In genomic region chr11:64805481-64805880, GRCh38 we compare ENCODE assay signal across 20 cellular contexts. TPM values are rescaled to one million over a fixed set of nuclear protein-coding genes. Genes with fewer than 3 reads are reported as not detected.
A peak's percentile ranks its signal among the peaks of the same experiment; 100 is the strongest.
DNase-seq lines count a peak whose midpoint lies in the region; ATAC-seq and TF ChIP-seq lines count a peak whose summit lies in the region.
"Had no signal": no experiment of that assay in that cellular context is flagged by ENCODE, and none has a peak within 500 bp of the region (broad histone marks: within the 10 kb centered on the region; RNA-seq: fewer than 3 reads in every experiment).

No MANE protein-coding gene starts in this region.

- peaks cover 0 to 58% (median 14%) of the 10 kb centered on the region in 4 donors for H3K4me1 Mint-ChIP-seq in CD4-positive, CD25-positive, alpha-beta regulatory T cell
- H3K4me1 Mint-ChIP-seq in nephron: peaks cover 22% of the 10 kb centered on the region

- no peaks in the 10 kb centered on the region for H3K27me3 ChIP-seq in CD4-positive, CD25-positive, alpha-beta regulatory T cell (ENCODE audit: control insufficient read depth, insufficient read depth, low read length)
- H3K27me3 ChIP-seq: BLaER1, MG63, SJCRH30 had no signal

- no peaks in the 10 kb centered on the region for H3K27me3 Mint-ChIP-seq in CD4-positive, CD25-positive, alpha-beta regulatory T cell
- H3K27me3 Mint-ChIP-seq in nephron (ENCODE audit: low read depth): no peaks in the 10 kb centered on the region
- H3K27me3 Mint-ChIP-seq: T-cell had no signal

- peak overlapping the region in 1 of 3 donors; percentile 73 for H3K27ac Mint-ChIP-seq in CD4-positive, CD25-positive, alpha-beta regulatory T cell
- no peak overlapping the region for H3K27ac Mint-ChIP-seq in nephron
- H3K27ac Mint-ChIP-seq: T-cell had no signal

- peak overlapping the region; percentile 19 to 87 (median 40) for H3K4me3 Mint-ChIP-seq in CD4-positive, CD25-positive, alpha-beta regulatory T cell
- H3K4me3 Mint-ChIP-seq in nephron: peak overlapping the region; percentile 28 to 51 (median 49)
- H3K4me3 Mint-ChIP-seq: T-cell had no signal

- ATAC-seq in CD4-positive, CD25-positive, alpha-beta regulatory T cell (ENCODE audit: low read depth in 2 of 2): no peak
- ATAC-seq: T-cell had no signal

- no peak overlapping the region for H3K4me3 ChIP-seq in CD4-positive, CD25-positive, alpha-beta regulatory T cell (ENCODE audit: low read depth, low read length)
- no peak overlapping the region for H3K4me3 ChIP-seq in HEK293 (ENCODE audit: low read depth, low read length)
- H3K4me3 ChIP-seq: BLaER1, MG63, SJCRH30 had no signal

- no peak for DNase-seq in CD4-positive, CD25-positive, alpha-beta regulatory T cell
- DNase-seq in T-helper 2 cell (no peak), NCI-H2171 treated with DMSO at 0.1 percent for 48 hours (lab: John Stamatoyannopoulos, UW) (no peak), NCI-H226 (no peak)
- DNase-seq: DMS53, GDM1, MG63, NCI-H1417, NCI-H187, NCI-H2107, NCI-H2227 treated with DMSO at 0.1 percent for 48 hours, NCI-H510A treated with DMSO at 0.1 percent for 48 hours, NCI-H748 treated with DMSO at 0.1 percent for 48 hours, SJCRH30, T-cell had no signal

- POLR2A ChIA-PET in HEK293 (lab: Yijun Ruan, JAX): no interaction called here

- H3K9me3 ChIP-seq in CD4-positive, CD25-positive, alpha-beta regulatory T cell (ENCODE audit: control insufficient read depth in 2 of 2, low read length in 2 of 2): no peaks in the 10 kb centered on the region
- no peaks in the 10 kb centered on the region for H3K9me3 ChIP-seq in HEK293 (ENCODE audit: control insufficient read depth, insufficient read depth, low read depth, low read length)
- H3K9me3 ChIP-seq: BLaER1, MG63, SJCRH30 had no signal

- H3K27ac ChIP-seq in 22Rv1 (peak overlapping the region; percentile 88), HEK293 (ENCODE audit: extremely low read depth, low read depth, low read length) (no peak overlapping the region)
- no peak overlapping the region for H3K27ac ChIP-seq in CD4-positive, CD25-positive, alpha-beta regulatory T cell (ENCODE audit: insufficient read depth, low read length, poor library complexity, severe bottlenecking)
- H3K27ac ChIP-seq: BLaER1, SJCRH30 had no signal

- CTCF ChIA-PET in HEK293 (lab: Yijun Ruan, JAX): no interaction called here

- H3K36me3 ChIP-seq in CD4-positive, CD25-positive, alpha-beta regulatory T cell (ENCODE audit: control insufficient read depth, insufficient read depth, low read length): peaks cover 17% of the 10 kb centered on the region
- H3K36me3 ChIP-seq in HEK293 (ENCODE audit: control insufficient read depth in 2 of 2, insufficient read depth in 1 of 2, low read length in 2 of 2): peaks cover 0 to 46% of the 10 kb centered on the region in 2 experiments; a peak in 2 of 3 replicates

- peaks cover 49% of the 10 kb centered on the region for H3K4me1 ChIP-seq in CD4-positive, CD25-positive, alpha-beta regulatory T cell (ENCODE audit: control insufficient read depth, insufficient read depth, low read length, poor library complexity, severe bottlenecking)
- H3K4me1 ChIP-seq in HEK293 (ENCODE audit: control insufficient read depth, insufficient read depth, low read length): peaks cover 4% of the 10 kb centered on the region

- peaks cover 13% of the 10 kb centered on the region for H3K36me3 Mint-ChIP-seq in CD4-positive, CD25-positive, alpha-beta regulatory T cell
- peaks cover 22% of the 10 kb centered on the region for H3K36me3 Mint-ChIP-seq in nephron (ENCODE audit: low read depth)

- no peak for TF ChIP-seq CTCF in 22Rv1 (IDR thresholded peaks at IDR 0.05)
- TF ChIP-seq CTCF in HEK293 (tag by site-specific recombination; IDR thresholded peaks at IDR 0.05): no peak
- no peak for TF ChIP-seq CTCF in nephron (IDR thresholded peaks at IDR 0.05; ENCODE audit: unreplicated experiment in 3 of 3)

- no peaks in the 10 kb centered on the region for H3K9me3 Mint-ChIP-seq in CD4-positive, CD25-positive, alpha-beta regulatory T cell
- H3K9me3 Mint-ChIP-seq in nephron: no peaks in the 10 kb centered on the region
- H3K9me3 Mint-ChIP-seq: T-cell had no signal

TF ChIP-seq in HEK293, 187 proteins besides CTCF, POLR2A, EP300 and RAD21:
- peak; percentile 58 for TF ChIP-seq GLIS2 (tag by site-specific recombination; IDR thresholded peaks at IDR 0.05)
- peak; percentile 50; the same call in 1 of the 2 replicates for TF ChIP-seq ATF2 (tag by site-specific recombination; IDR thresholded peaks at IDR 0.05; ENCODE audit: low read depth)
- TF ChIP-seq ZIC2 (tag by site-specific recombination; IDR thresholded peaks at IDR 0.05): peak; percentile 16; the same call in 1 of the 2 replicates
- no peak for TF ChIP-seq ZNF624 (tag by site-specific recombination; IDR thresholded peaks at IDR 0.05)

RNA-seq across cellular contexts. Expression of gene MAP4K2, which starts 2.5 kb away (rescaled TPM):
- 85.0 TPM for total RNA-seq in CD4-positive, CD25-positive, alpha-beta regulatory T cell
- polyA plus RNA-seq in CD4-positive, CD25-positive, alpha-beta regulatory T cell: 10 to 100 TPM; 31.5 to 39.5 (median 34.8) TPM

RNA-seq across cellular contexts. Expression of gene MEN1, which starts 4.9 kb away (rescaled TPM):
- total RNA-seq in CD4-positive, CD25-positive, alpha-beta regulatory T cell: 31.3 TPM
- 10 to 100 TPM; 20.9 to 26.1 (median 24.5) TPM for polyA plus RNA-seq in CD4-positive, CD25-positive, alpha-beta regulatory T cell

RNA-seq across cellular contexts. Expression of gene SF1, which starts 27.1 kb away (rescaled TPM):
- 1,361 TPM for total RNA-seq in CD4-positive, CD25-positive, alpha-beta regulatory T cell
- 100 to 1,000 TPM in 1 of 4 donors, 10 to 100 TPM in 3; 75.0 to 100 (median 89.3) TPM for polyA plus RNA-seq in CD4-positive, CD25-positive, alpha-beta regulatory T cell

RNA-seq across cellular contexts. Expression of gene CDC42BPG, which starts 39.0 kb away (rescaled TPM):
- 11.6 TPM for total RNA-seq in CD4-positive, CD25-positive, alpha-beta regulatory T cell
- under 1 TPM in 2 of 4 donors, not detected in 2; 0.11 to 0.13 TPM for polyA plus RNA-seq in CD4-positive, CD25-positive, alpha-beta regulatory T cell

RNA-seq across cellular contexts. Expression of gene PYGM, which starts 45.7 kb away (rescaled TPM):
- total RNA-seq in CD4-positive, CD25-positive, alpha-beta regulatory T cell: 10.9 TPM
- under 1 TPM in 2 of 4 donors, not detected in 2; 0.17 to 0.43 TPM for polyA plus RNA-seq in CD4-positive, CD25-positive, alpha-beta regulatory T cell
- total RNA-seq: LHCN-M2 had no signal
